1 cellular context compared by ENCODE assay signal in genomic region chr6:22917344-22917743, GRCh38.
TF ChIP-seq lines count a peak whose summit lies in the region.

No MANE protein-coding gene starts in this region.

TF ChIP-seq in SK-N-SH, 30 proteins besides CTCF, POLR2A, EP300 and RAD21 (continued from another document):
- TF ChIP-seq, protein P1, sequence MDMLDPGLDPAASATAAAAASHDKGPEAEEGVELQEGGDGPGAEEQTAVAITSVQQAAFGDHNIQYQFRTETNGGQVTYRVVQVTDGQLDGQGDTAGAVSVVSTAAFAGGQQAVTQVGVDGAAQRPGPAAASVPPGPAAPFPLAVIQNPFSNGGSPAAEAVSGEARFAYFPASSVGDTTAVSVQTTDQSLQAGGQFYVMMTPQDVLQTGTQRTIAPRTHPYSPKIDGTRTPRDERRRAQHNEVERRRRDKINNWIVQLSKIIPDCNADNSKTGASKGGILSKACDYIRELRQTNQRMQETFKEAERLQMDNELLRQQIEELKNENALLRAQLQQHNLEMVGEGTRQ (IDR thresholded peaks at IDR 0.05; ENCODE audit: borderline replicate concordance, low read depth, low read length) = no peak
- TF ChIP-seq GABPA (IDR thresholded peaks at IDR 0.05; ENCODE audit: low read depth) (no peak), TEAD4 (IDR thresholded peaks at IDR 0.05; ENCODE audit: borderline replicate concordance, insufficient read depth) (0 out of 2 replicates have a peak, but pooled peaks have one; percentile 21), GATA2 (CRISPR knock-in tag; IDR thresholded peaks at IDR 0.05) (no peak), FOXJ3 (CRISPR knock-in tag; IDR thresholded peaks at IDR 0.05) (no peak), TAF1 (IDR thresholded peaks at IDR 0.05; ENCODE audit: borderline replicate concordance, low read depth, low read length) (no peak), RCOR1 (IDR thresholded peaks at IDR 0.05; ENCODE audit: low read length) (no peak), ZBTB33 (IDR thresholded peaks at IDR 0.05; ENCODE audit: borderline replicate concordance, low read depth) (no peak), YY1 (IDR thresholded peaks at IDR 0.05; ENCODE audit: low read depth) (no peak), MEF2A (IDR thresholded peaks at IDR 0.05; ENCODE audit: borderline replicate concordance, low read depth) (no peak), REST (IDR thresholded peaks at IDR 0.05; ENCODE audit: low read depth, low read length) (no peak), NFIC (IDR thresholded peaks at IDR 0.05; ENCODE audit: borderline replicate concordance) (peak; percentile 62; the same call in 1 of the 2 replicates), SMC3 (IDR thresholded peaks at IDR 0.05; ENCODE audit: low read depth, low read length) (no peak), SIN3A (IDR thresholded peaks at IDR 0.05; ENCODE audit: borderline replicate concordance, low read depth, low read length) (no peak), FOXM1 (IDR thresholded peaks at IDR 0.05; ENCODE audit: low read depth) (no peak)
- TF ChIP-seq, protein P2, sequence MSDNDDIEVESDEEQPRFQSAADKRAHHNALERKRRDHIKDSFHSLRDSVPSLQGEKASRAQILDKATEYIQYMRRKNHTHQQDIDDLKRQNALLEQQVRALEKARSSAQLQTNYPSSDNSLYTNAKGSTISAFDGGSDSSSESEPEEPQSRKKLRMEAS (IDR thresholded peaks at IDR 0.05; ENCODE audit: low read depth) = no peak
- TF ChIP-seq, protein P3, sequence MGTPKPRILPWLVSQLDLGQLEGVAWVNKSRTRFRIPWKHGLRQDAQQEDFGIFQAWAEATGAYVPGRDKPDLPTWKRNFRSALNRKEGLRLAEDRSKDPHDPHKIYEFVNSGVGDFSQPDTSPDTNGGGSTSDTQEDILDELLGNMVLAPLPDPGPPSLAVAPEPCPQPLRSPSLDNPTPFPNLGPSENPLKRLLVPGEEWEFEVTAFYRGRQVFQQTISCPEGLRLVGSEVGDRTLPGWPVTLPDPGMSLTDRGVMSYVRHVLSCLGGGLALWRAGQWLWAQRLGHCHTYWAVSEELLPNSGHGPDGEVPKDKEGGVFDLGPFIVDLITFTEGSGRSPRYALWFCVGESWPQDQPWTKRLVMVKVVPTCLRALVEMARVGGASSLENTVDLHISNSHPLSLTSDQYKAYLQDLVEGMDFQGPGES (IDR thresholded peaks at IDR 0.05; ENCODE audit: low read depth, low read length) = no peak
